Comparison of ENCODE assay signal across 8 cellular contexts in the genomic region with DNA sequence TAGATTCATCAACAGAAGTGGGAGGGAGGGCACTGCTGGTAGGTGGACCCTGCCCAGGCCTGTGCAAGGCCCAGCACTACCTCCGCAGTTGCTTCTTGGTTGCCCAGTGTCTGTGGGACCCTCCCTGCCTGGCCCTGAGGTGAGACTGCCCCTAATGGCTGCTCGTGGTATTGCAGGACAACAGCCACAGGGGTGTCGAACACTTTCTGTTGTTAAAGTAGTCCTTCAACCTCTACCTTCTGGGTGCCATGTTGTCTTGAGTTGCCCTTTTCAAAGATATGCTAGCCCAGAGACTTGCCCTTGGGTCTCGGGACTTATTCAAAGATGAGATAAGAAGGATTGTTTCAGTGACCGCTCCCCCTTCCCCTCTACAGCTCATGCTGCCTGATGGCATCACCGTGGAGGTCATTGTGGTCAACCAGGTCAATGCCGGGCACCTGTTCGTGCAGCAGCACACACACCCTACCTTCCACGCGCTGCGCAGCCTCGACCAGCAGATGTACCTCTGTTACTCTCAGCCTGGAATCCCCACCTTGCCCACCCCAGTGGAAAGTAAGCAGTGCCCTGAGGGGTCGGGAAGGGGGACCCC. TPM values are rescaled to one million over a fixed set of nuclear protein-coding genes. Genes with fewer than 3 reads are reported as not detected.
DNase-seq lines count a peak whose midpoint lies in the region; ATAC-seq and TF ChIP-seq lines count a peak whose summit lies in the region.

No MANE protein-coding gene starts in this region.

- no peak for TF ChIP-seq EP300 in suprapubic skin (IDR thresholded peaks at IDR 0.05)

- no peak for TF ChIP-seq POLR2A in suprapubic skin (IDR thresholded peaks at IDR 0.05)

- no peak for ATAC-seq in GM21576 (IDR thresholded peaks at IDR 0.05; ENCODE audit: unreplicated experiment)

- 95% methylated on average over 12 of the region's 13 CpGs for WGBS in suprapubic skin

- no peaks in the 10 kb centered on the region for H3K9me3 Mint-ChIP-seq in nephron progenitor cell

- in situ Hi-C loops in G401 (cut with HindIII; ENCODE audit: low sequenced_read_pairs): no loop called here

- H3K27ac ChIP-seq in effector memory CD4-positive, alpha-beta T cell (ENCODE audit: insufficient read depth, low read length, poor library complexity, severe bottlenecking): no peak overlapping the region
- H3K27ac ChIP-seq in suprapubic skin: no peak overlapping the region

- no peak overlapping the region for H3K27ac Mint-ChIP-seq in nephron progenitor cell

- TF ChIP-seq CTCF in nephron progenitor cell (IDR thresholded peaks at IDR 0.05) (peak; percentile 79), suprapubic skin (IDR thresholded peaks at IDR 0.05) (peak; percentile 39 to 88)

- no peaks in the 10 kb centered on the region for H3K9me3 ChIP-seq in effector memory CD4-positive, alpha-beta T cell (ENCODE audit: control insufficient read depth, low read length)
- no peaks in the 10 kb centered on the region for H3K9me3 ChIP-seq in suprapubic skin

- H3K4me3 ChIP-seq in Jurkat, Clone E6-1 (ENCODE audit: low read length): no peak overlapping the region
- H3K4me3 ChIP-seq in effector memory CD4-positive, alpha-beta T cell (ENCODE audit: insufficient read depth, low read depth, low read length, poor library complexity, severe bottlenecking): no peak overlapping the region
- no peak overlapping the region for H3K4me3 ChIP-seq in suprapubic skin

- peaks cover 41% of the 10 kb centered on the region for H3K36me3 Mint-ChIP-seq in nephron progenitor cell (ENCODE audit: low read depth)

- peaks cover 7% of the 10 kb centered on the region for H3K27me3 Mint-ChIP-seq in nephron progenitor cell (ENCODE audit: low read depth, poor library complexity)

- H3K36me3 ChIP-seq in effector memory CD4-positive, alpha-beta T cell (ENCODE audit: control insufficient read depth, insufficient read depth, low read length): peaks cover 64% of the 10 kb centered on the region
- H3K36me3 ChIP-seq in suprapubic skin: peaks cover 64% of the 10 kb centered on the region

- no peak overlapping the region for H3K4me3 Mint-ChIP-seq in nephron progenitor cell

- no peaks in the 10 kb centered on the region for H3K4me1 ChIP-seq in effector memory CD4-positive, alpha-beta T cell (ENCODE audit: control insufficient read depth, insufficient read depth, low read length, poor library complexity, severe bottlenecking)
- peaks cover 24% of the 10 kb centered on the region for H3K4me1 ChIP-seq in suprapubic skin

- peak; percentile 25 for DNase-seq in G401 (ENCODE audit: low spot score)
- peak; percentile 20 for DNase-seq in Jurkat, Clone E6-1 (ENCODE audit: low read depth, low spot score)
- DNase-seq in activated CD4-positive, alpha-beta T cell treated with anti-CD3 and anti-CD28 coated beads, Interleukin-2, amount 50 U/mL, for 4 hours: peak; percentile 57 to 63
- DNase-seq in effector memory CD4-positive, alpha-beta T cell: peak; percentile 23 to 41 (median 31)
- DNase-seq in nephron progenitor cell: peak; percentile 78
- peak in 1 of 2 donors; percentile 74 for DNase-seq in suprapubic skin (ENCODE audit: low spot score in 2 of 2)
- no peak for DNase-seq in NCI-H1105 (lab: John Stamatoyannopoulos, UW)

- H3K4me1 Mint-ChIP-seq in nephron progenitor cell: peaks cover 20% of the 10 kb centered on the region

- no peaks in the 10 kb centered on the region for H3K27me3 ChIP-seq in effector memory CD4-positive, alpha-beta T cell (replicated peaks; ENCODE audit: control insufficient read depth, insufficient read depth, low read length, poor library complexity, severe bottlenecking)
- H3K27me3 ChIP-seq in suprapubic skin: no peaks in the 10 kb centered on the region

RNA-seq across cellular contexts. Expression of gene AKAP1, which starts 29.1 kb away (rescaled TPM):
- 5.4 and 5.7 TPM in 2 replicates for total RNA-seq in G401 (2014; rRNA removed; shearing (Covaris generic))
- polyA plus RNA-seq in Jurkat, Clone E6-1 (2012; ENCODE audit: insufficient read depth, insufficient read length): 31.0 TPM
- 10 to 100 TPM; 50.1 to 76.2 (median 56.4) TPM for total RNA-seq in suprapubic skin
